Comparison of ENCODE assay signal across 32 cellular contexts in genomic region chr10:98659951-98660350, GRCh38.
"Had no signal": no experiment of that assay in that cellular context is flagged by ENCODE, and none has a peak within 500 bp of the region (broad histone marks: within the 10 kb centered on the region; RNA-seq: fewer than 3 reads in every experiment).

No MANE protein-coding gene starts in this region.

- DNase-seq: activated CD4-positive, alpha-beta memory T cell treated with anti-CD3 and anti-CD28 coated beads for 36 hours; activated CD4-positive, alpha-beta T cell treated with anti-CD3 and anti-CD28 coated beads for 36 hours; activated CD4-positive, alpha-beta T cell treated with anti-CD3 and anti-CD28 coated beads, Interleukin-2, amount 10 ng/mL, durations not matched to agents 7 days and 5 days; activated CD8-positive, alpha-beta memory T cell treated with anti-CD3 and anti-CD28 coated beads, Interleukin-2, amount 50 U/mL, for 4 hours; activated gamma-delta T cell treated with Interleukin-2 at 50 U/mL for 16 hours; activated naive CD4-positive, alpha-beta T cell treated with anti-CD3 and anti-CD28 coated beads for 36 hours; activated T-cell treated with anti-CD3 and anti-CD28 coated beads for 4 hours; activated T-cell treated with anti-CD3 and anti-CD28 coated beads, Interleukin-2, amount 50 U/mL, for 4 hours; aorta; brain microvascular endothelial cell; NCI-H1092 treated with DMSO at 0.1 percent for 48 hours; NCI-H1417; NCI-H146; NCI-H187; NCI-H2029 treated with DMSO at 0.1 percent for 48 hours; NCI-H2107; NCI-H2171; NCI-H510A; NCI-H526; NCI-H748 treated with DMSO at 0.1 percent for 48 hours; NK-92 treated with Interleukin-12 subunit alpha and Interleukin-12 subunit beta, amount 100 ng/mL, for 24 hours; PC-3; Peyer's patch; RPMI8226; SHP77 treated with DMSO at 0.1 percent for 48 hours; SW 1271; T1000 had no signal

- ATAC-seq: activated CD4-positive, alpha-beta T cell treated with anti-CD3 and anti-CD28 coated beads for 36 hours; activated CD4-positive, CD25-positive, alpha-beta regulatory T cell treated with anti-CD3 and anti-CD28 coated beads, Interleukin-2, amount 50 U/mL, for 24 hours; activated naive CD4-positive, alpha-beta T cell treated with anti-CD3 and anti-CD28 coated beads, Interleukin-2, amount 50 U/mL, for 72 hours; activated T-cell treated with anti-CD3 and anti-CD28 coated beads, Interleukin-2, amount 50 U/mL, for 4 hours; K562; PC-3; WTC11 had no signal

- H3K27ac ChIP-seq: brain microvascular endothelial cell, Peyer's patch, SJSA1 had no signal
